Comparison of ENCODE assay signal across 9 cellular contexts in the genomic region with DNA sequence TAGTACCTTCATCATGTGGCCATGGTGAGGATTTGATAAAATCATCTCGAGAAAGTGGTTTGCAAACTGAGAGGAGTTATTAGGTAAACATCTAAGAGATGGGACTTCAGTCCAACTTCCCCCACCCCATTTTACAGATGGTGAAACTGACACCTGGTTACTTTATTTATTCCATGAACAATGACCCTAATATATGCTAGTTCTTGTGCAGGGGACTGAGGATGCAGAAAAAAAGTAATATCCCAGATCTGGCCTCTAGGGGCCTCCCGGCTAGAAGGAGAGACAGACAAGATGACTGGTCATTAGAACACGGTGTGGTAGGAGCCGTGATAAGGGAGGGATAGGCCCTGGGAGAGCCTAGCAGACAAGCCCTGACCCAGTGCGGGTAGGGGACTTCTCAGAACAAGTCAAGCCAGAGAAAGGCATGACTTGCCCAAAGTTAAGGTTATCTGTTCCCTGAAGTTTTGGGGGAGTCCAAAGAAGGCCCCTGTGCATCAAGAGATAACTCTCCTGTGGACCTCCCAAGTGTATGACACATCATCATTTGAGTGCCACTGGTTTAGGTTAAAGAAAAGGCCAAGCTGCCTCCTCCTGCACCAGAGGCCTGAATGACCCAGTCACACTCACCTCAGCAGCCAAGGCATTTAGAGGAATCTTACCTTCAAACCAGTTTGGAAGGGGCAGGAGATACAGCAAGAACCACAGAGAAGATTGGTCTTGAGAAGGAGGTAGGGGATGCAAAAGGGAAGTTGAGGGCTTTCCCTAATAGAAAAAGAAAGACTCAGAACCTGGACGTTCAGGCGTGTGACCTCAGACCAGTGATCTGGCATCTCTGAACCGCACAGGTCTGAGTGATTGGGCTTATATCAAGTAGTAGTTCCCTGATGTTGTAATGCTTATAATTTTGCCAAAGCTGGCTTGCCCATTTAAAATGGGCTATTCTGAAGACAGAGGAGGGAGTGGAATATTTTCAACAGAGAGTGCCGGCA. TPM values are rescaled to one million over a fixed set of nuclear protein-coding genes. Genes with fewer than 3 reads are reported as not detected.
DNase-seq lines count a peak whose midpoint lies in the region; ATAC-seq, FAIRE-seq and TF ChIP-seq lines count a peak whose summit lies in the region.
"Had no signal": no experiment of that assay in that cellular context is flagged by ENCODE, and none has a peak within 500 bp of the region (broad histone marks: within the 10 kb centered on the region; RNA-seq: fewer than 3 reads in every experiment).

No MANE protein-coding gene starts in this region.

- ATAC-seq in GM12878, result peak; percentile 68
- no peak for ATAC-seq in activated CD4-positive, CD25-positive, alpha-beta regulatory T cell treated with anti-CD3 and anti-CD28 coated beads, Interleukin-2, amount 50 U/mL, for 24 hours

- in situ Hi-C loops in GM12878 (cut with MboI), result no loop called here

- H2AFZ ChIP-seq in GM12878 (ENCODE audit: control insufficient read depth, low read depth, low read length) (peak overlapping the region; percentile 20), keratinocyte (ENCODE audit: control insufficient read depth, low read length) (no peak overlapping the region)

- DNase-seq in DMS 273 (lab: John Stamatoyannopoulos, UW; ENCODE audit: unreplicated experiment) (peak; percentile 56), DMS 273 treated with DMSO at 0.1 percent for 48 hours (lab: John Stamatoyannopoulos, UW) (no peak), HuH-7.5 (ENCODE audit: low spot score) (peak; percentile 54), GM12878 (ENCODE audit: low read depth, low spot score) (no peak), keratinocyte (ENCODE audit: low read depth, low spot score) (no peak), uterus (no peak), NCI-H510A treated with DMSO at 0.1 percent for 48 hours (lab: John Stamatoyannopoulos, UW) (no peak)

- H3K27ac ChIP-seq in GM12878 (ENCODE audit: control insufficient read depth, insufficient read depth) (peak overlapping the region; percentile 84), keratinocyte (ENCODE audit: control insufficient read depth, insufficient read depth, low read length) (no peak overlapping the region), uterus (peak overlapping the region; percentile 75 to 78)

- peak overlapping the region; percentile 11 for H3K4me2 ChIP-seq in GM12878 (ENCODE audit: control insufficient read depth, insufficient read depth)
- H3K4me2 ChIP-seq in keratinocyte (ENCODE audit: control insufficient read depth, extremely low read depth, insufficient read depth, low read depth, low read length), result no peak overlapping the region

- no TSS peak for BruUV-seq in GM12878 (replicated peaks; lab: Mats Ljungman, UMichigan)

- H3K4me3 ChIP-seq in GM12878, result no peak overlapping the region
- no peak overlapping the region for H3K4me3 ChIP-seq in keratinocyte (ENCODE audit: control insufficient read depth in 2 of 3, extremely low read depth in 1 of 3, insufficient read depth in 2 of 3, low read depth in 1 of 3, low read length in 3 of 3)
- peak overlapping the region in 1 of 2 donors; percentile 30 for H3K4me3 ChIP-seq in uterus

- peak; percentile 19 to 29; a peak in 1 of 4 replicates for TF ChIP-seq EP300 in GM12878 (IDR thresholded peaks at IDR 0.05; ENCODE audit: borderline replicate concordance in 1 of 2, control insufficient read depth in 1 of 2, low read depth in 2 of 2, low read length in 2 of 2)

- RAD21 ChIA-PET in GM12878 (lab: Charles Lee; ENCODE audit: unreplicated experiment), result interaction anchor here (1.0 to 7.3 kb wide), 7 partner anchors 12 to 176 kb away, joined by 3 to 63 read pairs (median 23); no protein-coding TSS in a partner anchor

- TF ChIP-seq CTCF in GM12878 (IDR thresholded peaks at IDR 0.05 in 2 of 3, conservative IDR thresholded peaks at IDR 0.05 in 1 of 3; ENCODE audit: control insufficient read depth in 2 of 3, extremely low read depth in 1 of 3, insufficient read depth in 1 of 3, low read depth in 3 of 3, low read length in 3 of 3), result peak; percentile 52 to 66 (median 63)
- peak; percentile 51 to 63 (median 51) for TF ChIP-seq CTCF in keratinocyte (optimal IDR thresholded peaks at IDR 0.05 in 1 of 3, IDR thresholded peaks at IDR 0.05 in 1 of 3, conservative IDR thresholded peaks at IDR 0.05 in 1 of 3; ENCODE audit: extremely low read depth in 1 of 3, insufficient read depth in 2 of 3, low read length in 3 of 3)
- TF ChIP-seq CTCF in uterus (IDR thresholded peaks at IDR 0.05), result peak; percentile 14 to 41 (median 32)

- CTCF ChIA-PET in GM12878 (lab: Yijun Ruan, JAX), result interaction anchor here (0.5 to 2.0 kb wide), 5 partner anchors 9 to 375 kb away, joined by 3 to 9 read pairs (median 3); no protein-coding TSS in a partner anchor

- intact Hi-C loops in GM12878 (cut with micrococcal nuclease; ENCODE audit: unreplicated experiment) (loop anchor here (1.0 to 10.0 kb wide), 2 partner anchors 120 to 297 kb away; partner anchors contain the start of gene SELPLG), uterus (cut with DNase I; ENCODE audit: low total_unique reads) (no loop called here)

- SMC1A ChIA-PET in GM12878 (lab: Charles Lee; ENCODE audit: uncharacterized antibody, unreplicated experiment), result interaction anchor here (0.8 to 9.2 kb wide), 11 partner anchors 9 to 118 kb away, joined by 3 to 185 read pairs (median 6); no protein-coding TSS in a partner anchor

- TF ChIP-seq RAD21 in GM12878 (IDR thresholded peaks at IDR 0.05; ENCODE audit: insufficient read depth, low read depth, low read length), result peak; percentile 70

- H3K9me3 ChIP-seq in GM12878 (replicated peaks; ENCODE audit: control insufficient read depth, insufficient read depth, low read length) (no peaks in the 10 kb centered on the region; the same call in 2 of the 3 replicates), keratinocyte (ENCODE audit: control insufficient read depth, low read depth, low read length) (no peaks in the 10 kb centered on the region), uterus (no peaks in the 10 kb centered on the region)

- WGBS in GM12878 (ENCODE audit: insufficient coverage, insufficient replicate concordance, low lambda C conversion rate, missing lambda C conversion rate), result 38% methylated on average over 9 of the region's 9 CpGs

- FAIRE-seq in GM12878 (lab: Jason Lieb, UNC) (peak; percentile 47), keratinocyte (lab: Jason Lieb, UNC) (no peak)
- FAIRE-seq: A204.1 had no signal

- no peak for TF ChIP-seq POLR2A in GM12878 (IDR thresholded peaks at IDR 0.05; ENCODE audit: low read depth, low read length)
- no peak for TF ChIP-seq POLR2A in uterus (IDR thresholded peaks at IDR 0.05)

- H3K27me3 ChIP-seq in GM12878 (replicated peaks in 1 of 2; ENCODE audit: control insufficient read depth in 2 of 2, insufficient read depth in 2 of 2, low read length in 1 of 2), result no peaks in the 10 kb centered on the region
- H3K27me3 ChIP-seq in keratinocyte (ENCODE audit: control insufficient read depth, extremely low read depth, insufficient read depth, low read length), result peaks cover 16% of the 10 kb centered on the region
- H3K27me3 ChIP-seq in uterus, result no peaks in the 10 kb centered on the region

- 0 out of 2 replicates have a peak overlapping the region, but pooled peaks have one; percentile 6 for H3K9ac ChIP-seq in GM12878 (ENCODE audit: control insufficient read depth, insufficient read depth, low read length)
- no peak overlapping the region for H3K9ac ChIP-seq in keratinocyte (ENCODE audit: control insufficient read depth, extremely low read depth, insufficient read depth, low read length)

- dilution Hi-C loops in keratinocyte (cut with MboI; ENCODE audit: extremely low pct_ligation_motif_present, low sequenced_read_pairs), result no loop called here

- H3K79me2 ChIP-seq in GM12878 (ENCODE audit: control insufficient read depth, insufficient read depth, low read length) (no peaks in the 10 kb centered on the region), keratinocyte (ENCODE audit: control insufficient read depth, insufficient read depth, low read length) (no peaks in the 10 kb centered on the region)

- H3K36me3 ChIP-seq in GM12878 (ENCODE audit: control insufficient read depth in 2 of 2, insufficient read depth in 2 of 2, low read length in 1 of 2), result no peaks in the 10 kb centered on the region
- H3K36me3 ChIP-seq in keratinocyte (ENCODE audit: control insufficient read depth in 2 of 2, extremely low read depth in 1 of 2, insufficient read depth in 2 of 2, low read length in 2 of 2), result no peaks in the 10 kb centered on the region
- H3K36me3 ChIP-seq in uterus, result no peaks in the 10 kb centered on the region

- POLR2A ChIA-PET in GM12878 (lab: Charles Lee), result interaction anchor here (0.9 to 5.1 kb wide), 4 partner anchors 20 to 23 kb away, joined by 3 to 32 read pairs (median 8); no protein-coding TSS in a partner anchor

- H3K9me1 ChIP-seq in keratinocyte (ENCODE audit: control insufficient read depth, extremely low read depth, insufficient read depth, low read length), result no peaks in the 10 kb centered on the region

- no peaks in the 10 kb centered on the region for H4K20me1 ChIP-seq in GM12878 (ENCODE audit: control insufficient read depth, insufficient read depth)
- H4K20me1 ChIP-seq in keratinocyte (ENCODE audit: control insufficient read depth, extremely low read depth, insufficient read depth, low read length), result no peaks in the 10 kb centered on the region

- H3K4me1 ChIP-seq in GM12878 (ENCODE audit: control insufficient read depth, insufficient read depth, low read length), result peaks cover 63% of the 10 kb centered on the region
- no peaks in the 10 kb centered on the region for H3K4me1 ChIP-seq in keratinocyte (ENCODE audit: control insufficient read depth, extremely low read depth, insufficient read depth, low read length)
- peaks cover 0 to 9% of the 10 kb centered on the region in 2 donors for H3K4me1 ChIP-seq in uterus

RNA-seq across cellular contexts. Expression of gene CMKLR1, which starts 1.6 kb away (rescaled TPM):
- 23.1 and 24.6 TPM in 2 replicates for total RNA-seq in GM12878 (2013; cell fraction: nucleolus; rRNA removed)
- total RNA-seq in GM12878 (2014; rRNA removed) (27.8 and 30.1 TPM in 2 replicates), GM12878 (2014; rRNA removed; fragmentation: Illumina TruSeq; extraction: Trizol) (26.2 and 28.0 TPM in 2 replicates), GM12878 (2021) (52.3 and 53.2 TPM in 2 replicates), uterus (10 to 100 TPM in 2 of 4 donors, 1 to 10 TPM in 2; 8.2 to 27.1 (median 11.5) TPM)
- polyA plus RNA-seq in GM12878 (2011; ENCODE audit: low read depth), result 23.8 TPM
- polyA plus RNA-seq in GM12878 (2011; rRNA removed) (31.8 and 41.5 TPM in 2 replicates), GM12878 (2014; fragmentation: Illumina TruSeq; extraction: Trizol) (43.6 and 61.3 TPM in 2 replicates), GM12878 (2014; fragmentation: Nextera tagmentation; extraction: Ambion mirVana) (10 to 100 TPM; 13.8 to 17.4 TPM), GM12878 (2014; rRNA removed) (19.3 and 21.3 TPM in 2 replicates), GM12878 (2016; fragmentation: Nextera tagmentation; extraction: Ambion mirVana) (10 to 100 TPM; 25.1 to 26.2 TPM), keratinocyte (0.13 TPM in 1 of 3 replicates, not detected in the others)
- 28.7 and 39.8 TPM in 2 replicates for polyA plus RNA-seq in GM12878 (2011; cell fraction: cytosol; rRNA removed)
- polyA plus RNA-seq in GM12878 (2011; cell fraction: nucleus; rRNA removed), result 21.0 and 27.4 TPM in 2 replicates
- 12.8 and 13.5 TPM in 2 replicates for polyA plus RNA-seq in GM12878 (2012)
- 89.3 and 134 TPM in 2 replicates for polyA minus RNA-seq in GM12878 (2011; rRNA and poly(A)+ RNA removed)
- polyA minus RNA-seq in GM12878 (2011; cell fraction: cytosol; rRNA and poly(A)+ RNA removed), result 9.1 and 9.9 TPM in 2 replicates
- 7.6 and 11.5 TPM in 2 replicates for polyA minus RNA-seq in GM12878 (2011; cell fraction: nucleus; rRNA and poly(A)+ RNA removed)
- polyA plus RNA-seq in keratinocyte (2011; ENCODE audit: low read depth), result not detected
- 0.02 TPM in 1 of 2 replicates, not detected in the other for polyA plus RNA-seq in keratinocyte (2011; cell fraction: cytosol; rRNA removed)
- not detected in 2 replicates for polyA plus RNA-seq in keratinocyte (2011; cell fraction: nucleus; rRNA removed)
- polyA plus RNA-seq in keratinocyte (2012; ENCODE audit: low replicate concordance), result not detected in 2 replicates
- polyA minus RNA-seq in keratinocyte, result not detected in 3 replicates
- not detected for polyA minus RNA-seq in keratinocyte (2011; cell fraction: cytosol; rRNA and poly(A)+ RNA removed)
- polyA minus RNA-seq in keratinocyte (2011; cell fraction: nucleus; rRNA and poly(A)+ RNA removed), result not detected in 2 replicates

Comparison
In these comparisons a context has a peak if more than half of its experiments do, and no peak if none do; other contexts are left out.
1. DNase-seq: peak in DMS 273 (single experiment) and HuH-7.5 (single experiment); none in DMS 273 treated with DMSO at 0.1 percent for 48 hours (single experiment), GM12878 (single experiment), keratinocyte (single experiment), uterus (0 of 2) and NCI-H510A treated with DMSO at 0.1 percent for 48 hours (single experiment).
2. Peak in every context shown above with its lines, with median percentiles within 50 percentile points of each other: CTCF ChIP-seq.